8 cellular contexts compared by ENCODE assay signal in the genomic region with DNA sequence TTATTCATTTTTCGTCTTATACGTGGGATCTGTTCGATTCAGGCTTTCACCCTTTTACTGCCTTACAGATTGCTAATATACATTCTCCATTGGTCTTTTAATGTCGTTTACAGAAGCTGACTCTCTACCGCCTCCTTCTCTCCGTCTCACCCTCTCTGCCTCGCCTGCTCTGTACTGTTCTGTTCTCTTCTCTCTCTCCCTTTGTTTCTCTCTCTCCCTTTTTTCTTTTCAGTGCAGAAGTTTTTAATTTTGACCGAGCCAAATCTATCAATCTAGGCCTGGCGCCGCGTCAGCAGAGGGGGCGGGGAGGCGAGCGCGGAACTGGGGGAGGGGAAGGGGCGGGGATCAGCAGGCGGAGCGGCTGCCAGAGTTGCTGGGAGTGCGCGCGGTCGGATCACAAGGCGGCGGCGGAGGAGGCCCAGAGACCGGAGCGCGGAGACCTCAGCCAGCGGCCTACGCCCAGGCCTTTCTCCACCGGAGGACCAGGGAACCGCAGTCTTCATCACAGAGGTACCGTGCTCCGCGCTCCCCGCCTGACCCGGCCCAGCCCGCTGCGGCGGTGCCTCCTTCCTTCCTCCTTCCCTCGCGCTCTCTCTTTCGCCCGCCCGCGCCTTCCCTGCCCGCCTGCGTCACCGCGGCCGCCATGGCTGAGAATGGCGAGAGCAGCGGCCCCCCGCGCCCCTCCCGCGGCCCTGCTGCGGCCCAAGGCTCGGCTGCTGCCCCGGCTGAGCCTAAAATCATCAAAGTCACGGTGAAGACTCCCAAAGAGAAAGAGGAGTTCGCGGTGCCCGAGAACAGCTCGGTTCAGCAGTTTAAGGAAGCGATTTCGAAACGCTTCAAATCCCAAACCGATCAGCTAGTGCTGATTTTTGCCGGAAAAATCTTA. TPM values are rescaled to one million over a fixed set of nuclear protein-coding genes. Genes with fewer than 3 reads are reported as not detected.
DNase-seq lines count a peak whose midpoint lies in the region; ATAC-seq and TF ChIP-seq lines count a peak whose summit lies in the region.

A gene (plus strand): TSS at position 397 of the 886 bp plus-strand sequence. CDS start 247 bp downstream, at position 644.

- ATAC-seq in HG02678 (IDR thresholded peaks at IDR 0.05; ENCODE audit: unreplicated experiment): peak; percentile 76
- peak; percentile 98 for ATAC-seq in left ventricle myocardium superior

- H3K27ac ChIP-seq in uterus: peak within 1 kb of the TSS; percentile 93 to 96

- TF ChIP-seq CTCF in GM12865 (IDR thresholded peaks at IDR 0.05; ENCODE audit: insufficient read depth, low read depth, low read length, missing control alignments) (no peak), uterus (IDR thresholded peaks at IDR 0.05) (peak in 2 of 4 experiments; percentile 2 to 17)

- H3K4me3 ChIP-seq in GM12865 (ENCODE audit: low read depth, low read length): peak within 1 kb of the TSS; percentile 85
- peak within 1 kb of the TSS; percentile 45 to 54 for H3K4me3 ChIP-seq in uterus

- H3K4me1 Mint-ChIP-seq in T-helper 1 cell treated with Interleukin-12 subunit alpha and Interleukin-12 subunit beta and Interleukin-4 antibody, amounts not matched to agents 30 μg/mL and 1 μg/mL, for 36 hours (ENCODE audit: low read depth): peaks cover 8% of the 10 kb centered on the region

- peak within 1 kb of the TSS; percentile 89 for H3K4me3 Mint-ChIP-seq in T-helper 1 cell treated with Interleukin-12 subunit alpha and Interleukin-12 subunit beta and Interleukin-4 antibody, amounts not matched to agents 30 μg/mL and 1 μg/mL, for 36 hours

- H3K9me3 Mint-ChIP-seq in T-helper 1 cell treated with Interleukin-12 subunit alpha and Interleukin-12 subunit beta and Interleukin-4 antibody, amounts not matched to agents 30 μg/mL and 1 μg/mL, for 36 hours: no peaks in the 10 kb centered on the region

- H3K36me3 ChIP-seq in uterus: no peaks in the 10 kb centered on the region

- H3K36me3 Mint-ChIP-seq in T-helper 1 cell treated with Interleukin-12 subunit alpha and Interleukin-12 subunit beta and Interleukin-4 antibody, amounts not matched to agents 30 μg/mL and 1 μg/mL, for 36 hours (ENCODE audit: low read depth): peaks cover 24% of the 10 kb centered on the region

- TF ChIP-seq POLR2A in uterus (IDR thresholded peaks at IDR 0.05): peak; percentile 57 to 74

- H3K9me3 ChIP-seq in uterus: no peaks in the 10 kb centered on the region

- DNase-seq in GM12865 (ENCODE audit: low read depth) (peak; percentile 84), NCI-H1417 treated with DMSO at 0.1 percent for 48 hours (lab: John Stamatoyannopoulos, UW) (peak; percentile 47), amniotic stem cell (lab: John Stamatoyannopoulos, UW) (peak; percentile 44), left ventricle myocardium superior (peak; percentile 87), putamen (ENCODE audit: low spot score) (peak; percentile 76), uterus (peak; percentile 78)

- H3K27me3 ChIP-seq in uterus: no peaks in the 10 kb centered on the region

- H3K27ac Mint-ChIP-seq in T-helper 1 cell treated with Interleukin-12 subunit alpha and Interleukin-12 subunit beta and Interleukin-4 antibody, amounts not matched to agents 30 μg/mL and 1 μg/mL, for 36 hours: peak within 1 kb of the TSS; percentile 95

- H3K27me3 Mint-ChIP-seq in T-helper 1 cell treated with Interleukin-12 subunit alpha and Interleukin-12 subunit beta and Interleukin-4 antibody, amounts not matched to agents 30 μg/mL and 1 μg/mL, for 36 hours (ENCODE audit: low read depth): no peaks in the 10 kb centered on the region

- intact Hi-C loops in left ventricle myocardium superior (cut with micrococcal nuclease): no loop called here
- intact Hi-C loops in uterus (cut with DNase I; ENCODE audit: low total_unique reads): no loop called here

- H3K4me1 ChIP-seq in uterus: peaks cover 0 to 3% of the 10 kb centered on the region in 2 donors

RNA-seq across cellular contexts. Expression of the gene that starts here (rescaled TPM):
- total RNA-seq in left ventricle myocardium superior (34.3 TPM), uterus (10 to 100 TPM in 3 of 4 donors, 1 to 10 TPM in 1; 6.7 to 41.6 (median 18.2) TPM)

Comparison
In these comparisons a context has a peak if more than half of its experiments do, and no peak if none do; other contexts are left out.
1. Peak in every context shown above with its lines: DNase-seq, ATAC-seq, H3K4me3 ChIP-seq and H3K27ac ChIP-seq.